ENCODE assay signal across 16 cellular contexts in genomic region chr12:71441350-71441748, GRCh38. TPM values are rescaled to one million over a fixed set of nuclear protein-coding genes. Genes with fewer than 3 reads are reported as not detected.
A peak's percentile ranks its signal among the peaks of the same experiment; 100 is the strongest.
DNase-seq lines count a peak whose midpoint lies in the region; ATAC-seq, FAIRE-seq and TF ChIP-seq lines count a peak whose summit lies in the region.
"Had no signal": no experiment of that assay in that cellular context is flagged by ENCODE, and none has a peak within 500 bp of the region (broad histone marks: within the 10 kb centered on the region; RNA-seq: fewer than 3 reads in every experiment).

No MANE protein-coding gene starts in this region.

- H3K9me3 ChIP-seq in ascending aorta: no peaks in the 10 kb centered on the region
- H3K9me3 ChIP-seq in mucosa of rectum (ENCODE audit: control insufficient read depth in 2 of 2, low read length in 2 of 2): no peaks in the 10 kb centered on the region
- H3K9me3 ChIP-seq in thoracic aorta: no peaks in the 10 kb centered on the region

- no peak overlapping the region for H3K9ac ChIP-seq in mucosa of rectum (ENCODE audit: low read depth in 1 of 2, low read length in 2 of 2)

- TF ChIP-seq CTCF in natural killer cell (IDR thresholded peaks at IDR 0.05) (no peak), ascending aorta (IDR thresholded peaks at IDR 0.05) (no peak), thoracic aorta (IDR thresholded peaks at IDR 0.05) (no peak)

- FAIRE-seq in urothelium cell line (lab: Jason Lieb, UNC): no peak
- FAIRE-seq: frontal cortex, K562 had no signal

- peaks cover 8% of the 10 kb centered on the region for H3K9me3 Mint-ChIP-seq in natural killer cell treated with Interleukin-12 subunit alpha and Interleukin-12 subunit beta and Interleukin-15 and Interleukin-18, amount 100 ng/mL, for 72 hours
- H3K9me3 Mint-ChIP-seq in natural killer cell: peaks cover 4 to 7% of the 10 kb centered on the region in 2 donors

- H3K27me3 Mint-ChIP-seq in natural killer cell treated with Interleukin-12 subunit alpha and Interleukin-12 subunit beta and Interleukin-15 and Interleukin-18, amount 100 ng/mL, for 72 hours: peaks cover 40 to 54% of the 10 kb centered on the region in 2 donors
- peaks cover 41 to 64% of the 10 kb centered on the region in 2 donors for H3K27me3 Mint-ChIP-seq in natural killer cell (ENCODE audit: low read depth in 2 of 2)

- intact Hi-C loops in natural killer cell (cut with micrococcal nuclease) (no loop called here), ascending aorta (cut with DNase I) (loop anchor here (5.0 kb wide), 1 partner anchor 36 kb away; no protein-coding TSS in a partner anchor)

- DNase-seq in natural killer cell treated with Interleukin-12 subunit alpha and Interleukin-12 subunit beta and Interleukin-15 and Interleukin-18, amount 100 ng/mL, for 72 hours (ENCODE audit: low spot score): no peak
- DNase-seq in natural killer cell (no peak), ascending aorta (ENCODE audit: low spot score in 2 of 2) (no peak), thoracic aorta (ENCODE audit: low spot score) (no peak), urothelium cell line (ENCODE audit: low spot score) (no peak), NCI-H1092 treated with DMSO at 0.1 percent for 48 hours (lab: John Stamatoyannopoulos, UW) (no peak), NCI-H345 (lab: John Stamatoyannopoulos, UW) (no peak)
- DNase-seq: effector CD4-positive, alpha-beta T cell; HFFc6; left cardiac atrium; NCI-H1694; SHP77; stimulated activated CD4-positive, alpha-beta T cell treated with anti-CD3 and anti-CD28 coated beads, Interleukin-1b, Interleukin-23, amount 100 ng/mL, for 48 hours had no signal

- no peaks in the 10 kb centered on the region for H3K27me3 ChIP-seq in ascending aorta
- peaks cover 13 to 30% of the 10 kb centered on the region in 2 donors for H3K27me3 ChIP-seq in mucosa of rectum (ENCODE audit: control insufficient read depth in 2 of 2, insufficient read depth in 2 of 2, low read length in 2 of 2)
- H3K27me3 ChIP-seq in thoracic aorta (replicated peaks; ENCODE audit: insufficient read depth): no peaks in the 10 kb centered on the region

- no peaks in the 10 kb centered on the region for H3K4me1 ChIP-seq in ascending aorta
- peaks cover 17 to 18% of the 10 kb centered on the region in 2 donors for H3K4me1 ChIP-seq in mucosa of rectum (ENCODE audit: control insufficient read depth in 2 of 2, insufficient read depth in 2 of 2, low read length in 2 of 2)
- peaks cover 0 to 10% of the 10 kb centered on the region in 2 donors for H3K4me1 ChIP-seq in thoracic aorta (ENCODE audit: control insufficient read depth in 1 of 2, low read depth in 2 of 2)

- H3K4me3 ChIP-seq in ascending aorta (peak overlapping the region; percentile 59 to 87), mucosa of rectum (ENCODE audit: low read length in 2 of 2) (peak overlapping the region; percentile 26 to 64), thoracic aorta (peak overlapping the region; percentile 79)
- H3K4me3 ChIP-seq: K562 had no signal

- peak overlapping the region; percentile 42 for H3K4me3 Mint-ChIP-seq in natural killer cell treated with Interleukin-12 subunit alpha and Interleukin-12 subunit beta and Interleukin-15 and Interleukin-18, amount 100 ng/mL, for 72 hours
- no peak overlapping the region for H3K4me3 Mint-ChIP-seq in natural killer cell

- H3K4me1 Mint-ChIP-seq in natural killer cell treated with Interleukin-12 subunit alpha and Interleukin-12 subunit beta and Interleukin-15 and Interleukin-18, amount 100 ng/mL, for 72 hours (ENCODE audit: low read depth in 2 of 2): peaks cover 3 to 6% of the 10 kb centered on the region in 2 donors
- peaks cover 0 to 7% of the 10 kb centered on the region in 2 donors for H3K4me1 Mint-ChIP-seq in natural killer cell

- no peaks in the 10 kb centered on the region for H3K36me3 ChIP-seq in ascending aorta
- no peaks in the 10 kb centered on the region for H3K36me3 ChIP-seq in mucosa of rectum (ENCODE audit: control insufficient read depth in 2 of 2, insufficient read depth in 2 of 2, low read length in 2 of 2)
- no peaks in the 10 kb centered on the region for H3K36me3 ChIP-seq in thoracic aorta

- peaks cover 11% of the 10 kb centered on the region for H3K36me3 Mint-ChIP-seq in natural killer cell treated with Interleukin-12 subunit alpha and Interleukin-12 subunit beta and Interleukin-15 and Interleukin-18, amount 100 ng/mL, for 72 hours
- no peaks in the 10 kb centered on the region for H3K36me3 Mint-ChIP-seq in natural killer cell

- H3K27ac Mint-ChIP-seq in natural killer cell treated with Interleukin-12 subunit alpha and Interleukin-12 subunit beta and Interleukin-15 and Interleukin-18, amount 100 ng/mL, for 72 hours: no peak overlapping the region
- no peak overlapping the region for H3K27ac Mint-ChIP-seq in natural killer cell
- H3K27ac Mint-ChIP-seq: HFFc6 had no signal

- H3K27ac ChIP-seq in ascending aorta (peak overlapping the region in 1 of 2 donors; percentile 45), mucosa of rectum (ENCODE audit: low read depth in 2 of 2, low read length in 2 of 2) (no peak overlapping the region), thoracic aorta (no peak overlapping the region)

- no peak for ATAC-seq in natural killer cell treated with Interleukin-12 subunit alpha and Interleukin-12 subunit beta and Interleukin-15 and Interleukin-18, amount 100 ng/mL, for 72 hours
- ATAC-seq in natural killer cell (no peak), thoracic aorta (ENCODE audit: insufficient number of reproducible peaks, low FRiP score, low read depth) (no peak)
- ATAC-seq: K562, left cardiac atrium had no signal

RNA-seq across cellular contexts. Expression of gene LGR5, which starts 1.8 kb away (rescaled TPM):
- total RNA-seq in natural killer cell treated with Interleukin-12 subunit alpha and Interleukin-12 subunit beta and Interleukin-15 and Interleukin-18, amount 100 ng/mL, for 72 hours: not detected
- not detected for total RNA-seq in natural killer cell
- total RNA-seq in ascending aorta: 1.5 TPM
- 1 to 10 TPM; 1.8 to 7.4 TPM for total RNA-seq in thoracic aorta
- total RNA-seq: HFFc6, K562 had no signal
